ENCODE assay signal across 10 cellular contexts in the genomic region with DNA sequence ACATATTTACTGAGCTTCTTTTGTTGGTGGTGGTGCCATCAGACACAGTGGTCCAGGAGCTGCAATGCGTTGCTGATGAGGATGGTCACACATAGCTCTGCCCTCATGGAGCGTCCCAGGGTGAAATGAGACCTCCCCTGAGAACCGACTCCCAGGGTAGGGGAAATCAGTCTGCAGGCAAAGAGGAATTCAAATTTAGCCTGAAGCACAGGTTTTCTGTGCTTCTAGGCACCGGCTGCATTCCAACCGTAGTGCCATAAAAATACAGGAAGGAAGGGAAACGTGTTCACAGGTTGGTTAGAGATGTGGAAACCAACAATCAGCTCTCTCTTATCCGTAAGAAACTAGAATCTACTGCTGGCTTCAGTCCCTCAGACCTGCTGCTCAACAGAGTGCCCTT. TPM values are rescaled to one million over a fixed set of nuclear protein-coding genes. Genes with fewer than 3 reads are reported as not detected.
DNase-seq lines count a peak whose midpoint lies in the region; ATAC-seq and TF ChIP-seq lines count a peak whose summit lies in the region.
"Had no signal": no experiment of that assay in that cellular context is flagged by ENCODE, and none has a peak within 500 bp of the region (broad histone marks: within the 10 kb centered on the region; RNA-seq: fewer than 3 reads in every experiment).

No MANE protein-coding gene starts in this region.

- peak overlapping the region; percentile 79 for H3K27ac Mint-ChIP-seq in stimulated activated naive CD8-positive, alpha-beta T cell treated with anti-CD3 and anti-CD28 coated beads, Interleukin-15, Interleukin-2, amounts not matched to agents 100 ng/mL and 50 ng/mL, for 24 hours
- peak overlapping the region; percentile 82 for H3K27ac Mint-ChIP-seq in activated CD4-positive, alpha-beta memory T cell treated with anti-CD3 and anti-CD28 coated beads for 36 hours

- H3K9me3 ChIP-seq in colonic mucosa = no peaks in the 10 kb centered on the region

- peaks cover 46% of the 10 kb centered on the region for H3K4me1 ChIP-seq in colonic mucosa

- TF ChIP-seq CTCF in colonic mucosa (IDR thresholded peaks at IDR 0.05) = no peak

- peaks cover 100% of the 10 kb centered on the region for H3K4me1 Mint-ChIP-seq in stimulated activated naive CD8-positive, alpha-beta T cell treated with anti-CD3 and anti-CD28 coated beads, Interleukin-15, Interleukin-2, amounts not matched to agents 100 ng/mL and 50 ng/mL, for 24 hours (ENCODE audit: low read depth)
- peaks cover 98% of the 10 kb centered on the region for H3K4me1 Mint-ChIP-seq in activated CD4-positive, alpha-beta memory T cell treated with anti-CD3 and anti-CD28 coated beads for 36 hours (ENCODE audit: low read depth)

- H3K27ac ChIP-seq in colonic mucosa = no peak overlapping the region
- H3K27ac ChIP-seq: parathyroid adenoma had no signal

- H3K27me3 Mint-ChIP-seq in stimulated activated naive CD8-positive, alpha-beta T cell treated with anti-CD3 and anti-CD28 coated beads, Interleukin-15, Interleukin-2, amounts not matched to agents 100 ng/mL and 50 ng/mL, for 24 hours = no peaks in the 10 kb centered on the region
- H3K27me3 Mint-ChIP-seq in activated CD4-positive, alpha-beta memory T cell treated with anti-CD3 and anti-CD28 coated beads for 36 hours = no peaks in the 10 kb centered on the region

- ATAC-seq in stimulated activated naive CD8-positive, alpha-beta T cell treated with anti-CD3 and anti-CD28 coated beads, Interleukin-15, Interleukin-2, amounts not matched to agents 100 U/mL and 50 U/mL, for 24 hours = no peak
- no peak for ATAC-seq in GM18502 (IDR thresholded peaks at IDR 0.05; ENCODE audit: poor library complexity, unreplicated experiment)
- no peak for ATAC-seq in GM19463 (IDR thresholded peaks at IDR 0.05; ENCODE audit: unreplicated experiment)
- ATAC-seq: PC-3 had no signal

- intact Hi-C loops in activated CD4-positive, alpha-beta memory T cell treated with anti-CD3 and anti-CD28 coated beads for 36 hours (cut with micrococcal nuclease) = loop anchor here (5.0 kb wide), 2 partner anchors 33 to 137 kb away; no protein-coding TSS in a partner anchor
- intact Hi-C loops in colonic mucosa (cut with DNase I) = no loop called here

- no peak overlapping the region for H3K4me3 ChIP-seq in colonic mucosa

- CTCF ChIA-PET in activated CD4-positive, alpha-beta memory T cell treated with anti-CD3 and anti-CD28 coated beads for 36 hours (lab: Charles Lee) = interaction anchor here (0.7 to 5.8 kb wide), 4 partner anchors 17 to 219 kb away, joined by 3 to 69 read pairs (median 12); partner anchors contain the start of gene SMAD3

- H3K27me3 ChIP-seq in colonic mucosa = no peaks in the 10 kb centered on the region

- H3K36me3 ChIP-seq in colonic mucosa = no peaks in the 10 kb centered on the region

- DNase-seq in stimulated activated naive CD8-positive, alpha-beta T cell treated with anti-CD3 and anti-CD28 coated beads, Interleukin-15, Interleukin-2, amounts not matched to agents 100 U/mL and 50 U/mL, for 24 hours = no peak
- DNase-seq in activated CD4-positive, alpha-beta memory T cell treated with anti-CD3 and anti-CD28 coated beads for 36 hours = no peak
- DNase-seq in islet precursor cell (peak; percentile 77), colonic mucosa (no peak)
- DNase-seq in stimulated activated CD4-positive, alpha-beta T cell treated with anti-CD3 and anti-CD28 coated beads, Interleukin-2, amount 100 ng/mL, for 48 hours = no peak
- DNase-seq: PC-3 had no signal

- H3K9ac ChIP-seq in colonic mucosa (ENCODE audit: low read depth in 2 of 2, low read length in 2 of 2) = no peak overlapping the region
- H3K9ac ChIP-seq: parathyroid adenoma had no signal

- POLR2A ChIA-PET in activated CD4-positive, alpha-beta memory T cell treated with anti-CD3 and anti-CD28 coated beads for 36 hours (lab: Charles Lee) = interaction anchor here (1.1 to 6.9 kb wide), 7 partner anchors 10 to 216 kb away, joined by 3 to 117 read pairs (median 8); partner anchors contain the start of gene SMAD3

- H3K9me3 Mint-ChIP-seq in stimulated activated naive CD8-positive, alpha-beta T cell treated with anti-CD3 and anti-CD28 coated beads, Interleukin-15, Interleukin-2, amounts not matched to agents 100 ng/mL and 50 ng/mL, for 24 hours = no peaks in the 10 kb centered on the region
- peaks cover 4% of the 10 kb centered on the region for H3K9me3 Mint-ChIP-seq in activated CD4-positive, alpha-beta memory T cell treated with anti-CD3 and anti-CD28 coated beads for 36 hours

- H3K36me3 Mint-ChIP-seq in stimulated activated naive CD8-positive, alpha-beta T cell treated with anti-CD3 and anti-CD28 coated beads, Interleukin-15, Interleukin-2, amounts not matched to agents 100 ng/mL and 50 ng/mL, for 24 hours (ENCODE audit: low read depth) = peaks cover 9% of the 10 kb centered on the region
- H3K36me3 Mint-ChIP-seq in activated CD4-positive, alpha-beta memory T cell treated with anti-CD3 and anti-CD28 coated beads for 36 hours = peaks cover 18% of the 10 kb centered on the region

- peak overlapping the region; percentile 9 for H3K4me3 Mint-ChIP-seq in stimulated activated naive CD8-positive, alpha-beta T cell treated with anti-CD3 and anti-CD28 coated beads, Interleukin-15, Interleukin-2, amounts not matched to agents 100 ng/mL and 50 ng/mL, for 24 hours
- peak overlapping the region; percentile 28 for H3K4me3 Mint-ChIP-seq in activated CD4-positive, alpha-beta memory T cell treated with anti-CD3 and anti-CD28 coated beads for 36 hours

RNA-seq across cellular contexts. Expression of gene SMAD3, which starts 19.2 kb away (rescaled TPM):
- total RNA-seq in activated CD4-positive, alpha-beta memory T cell treated with anti-CD3 and anti-CD28 coated beads for 36 hours = 10 to 100 TPM; 50.2 to 50.5 TPM
- total RNA-seq in colonic mucosa = 10 to 100 TPM; 38.6 to 62.1 TPM
